Comparison of ENCODE assay signal across 8 cellular contexts in genomic region chr22:19122143-19122751, GRCh38. TPM values are rescaled to one million over a fixed set of nuclear protein-coding genes. Genes with fewer than 3 reads are reported as not detected.
DNase-seq lines count a peak whose midpoint lies in the region; ATAC-seq and TF ChIP-seq lines count a peak whose summit lies in the region.

DGCR2 (minus strand) TSS chr22:19122412; CDS start chr22:19122206, 206 bp downstream.

- POLR2A ChIA-PET in CD4-positive, alpha-beta memory T cell (lab: Charles Lee; ENCODE audit: partially characterized antibody): interaction anchor here (0.6 to 3.5 kb wide), 15 partner anchors 9 to 357 kb away, joined by 3 to 61 read pairs (median 4); partner anchors contain the start of genes CDC45, CLTCL1, DGCR6 and ESS2

- DNase-seq in CD4-positive, alpha-beta memory T cell: peak; percentile 93 to 95 (median 95)
- peak; percentile 74 for DNase-seq in HS-5 (ENCODE audit: low read depth)
- peak; percentile 59 for DNase-seq in NK-92 (lab: John Stamatoyannopoulos, UW; ENCODE audit: unreplicated experiment)
- DNase-seq in activated CD8-positive, alpha-beta memory T cell treated with anti-CD3 and anti-CD28 coated beads for 1 hour (ENCODE audit: extremely low read depth in 1 of 2, low read depth in 1 of 2): peak; percentile 88 to 97
- peak; percentile 98 for DNase-seq in lung (ENCODE audit: low spot score)
- DNase-seq in stimulated activated CD4-positive, alpha-beta T cell treated with anti-CD3 and anti-CD28 coated beads, TNF-alpha, amount 100 ng/mL, for 24 hours (ENCODE audit: low read depth in 3 of 3): peak; percentile 92 to 95 (median 93)

- peak within 1 kb of the TSS; percentile 86 to 96 (median 93) for H3K27ac Mint-ChIP-seq in CD4-positive, alpha-beta memory T cell

- intact Hi-C loops in CD4-positive, alpha-beta memory T cell (cut with micrococcal nuclease): loop anchor here (1.0 to 5.0 kb wide), 4 partner anchors 13 to 357 kb away; partner anchors contain the start of genes CDC45, CLTCL1, ESS2 and UFD1

- CTCF ChIA-PET in CD4-positive, alpha-beta memory T cell (lab: Charles Lee; ENCODE audit: partially characterized antibody): interaction anchor here (0.5 to 2.2 kb wide), 6 partner anchors 11 to 1986 kb away, joined by 3 to 13 read pairs (median 5); partner anchors contain the start of gene ESS2

- H3K4me1 Mint-ChIP-seq in CD4-positive, alpha-beta memory T cell: peaks cover 33 to 56% (median 43%) of the 10 kb centered on the region in 4 donors

- no peaks in the 10 kb centered on the region for H3K9me3 ChIP-seq in CD4-positive, alpha-beta memory T cell (ENCODE audit: control insufficient read depth in 1 of 2, low read length in 2 of 2)
- H3K9me3 ChIP-seq in ectodermal cell (ENCODE audit: control insufficient read depth, low read length) (no peaks in the 10 kb centered on the region), lung (ENCODE audit: control insufficient read depth in 2 of 2, insufficient read depth in 1 of 2, low read length in 1 of 2) (no peaks in the 10 kb centered on the region)

- H3K27ac ChIP-seq in CD4-positive, alpha-beta memory T cell (ENCODE audit: low read depth, low read length): peak within 1 kb of the TSS; percentile 69
- H3K27ac ChIP-seq in ectodermal cell (ENCODE audit: insufficient read depth, low read depth, low read length, poor library complexity, severe bottlenecking): peak within 1 kb of the TSS; percentile 67
- peak within 1 kb of the TSS; percentile 97 to 98 for H3K27ac ChIP-seq in lung (ENCODE audit: low read depth in 1 of 2, low read length in 1 of 2)

- TF ChIP-seq CTCF in lung (IDR thresholded peaks at IDR 0.05; ENCODE audit: control extremely low read depth, extremely low read depth): no peak

- H3K27me3 ChIP-seq in CD4-positive, alpha-beta memory T cell (ENCODE audit: insufficient read depth, low read length): no peaks in the 10 kb centered on the region
- H3K27me3 ChIP-seq in ectodermal cell (ENCODE audit: control insufficient read depth, insufficient read depth, low read length, poor library complexity, severe bottlenecking) (no peaks in the 10 kb centered on the region), lung (ENCODE audit: control insufficient read depth, insufficient read depth) (no peaks in the 10 kb centered on the region)

- H3K4me1 ChIP-seq in CD4-positive, alpha-beta memory T cell (ENCODE audit: insufficient read depth, low read length): peaks cover 49% of the 10 kb centered on the region
- H3K4me1 ChIP-seq in ectodermal cell (ENCODE audit: control insufficient read depth, insufficient read depth, low read length) (peaks cover 8% of the 10 kb centered on the region), lung (ENCODE audit: control insufficient read depth in 2 of 2, insufficient read depth in 2 of 2, low read length in 2 of 2) (peaks cover 7 to 23% of the 10 kb centered on the region in 2 donors)

- H3K27me3 Mint-ChIP-seq in CD4-positive, alpha-beta memory T cell: peaks cover 0 to 2% of the 10 kb centered on the region in 2 donors

- H3K4me3 ChIP-seq in CD4-positive, alpha-beta memory T cell (ENCODE audit: low read length in 2 of 2): peak within 1 kb of the TSS; percentile 52 to 85
- peak within 1 kb of the TSS; percentile 96 for H3K4me3 ChIP-seq in ectodermal cell (ENCODE audit: insufficient read depth, low read depth, low read length)
- H3K4me3 ChIP-seq in lung: peak within 1 kb of the TSS; percentile 92

- WGBS in ectodermal cell, 2 experiments: 0% methylated on average over 67 of the region's 67 CpGs
- WGBS in lung, 2 donors: 0 to 1% methylated on average over 67 of the region's 67 CpGs

- ATAC-seq in GM19467 (IDR thresholded peaks at IDR 0.05; ENCODE audit: unreplicated experiment) (peak; percentile 70), lung (ENCODE audit: insufficient read depth, low FRiP score) (peak; percentile 97)

- H3K36me3 ChIP-seq in CD4-positive, alpha-beta memory T cell (ENCODE audit: insufficient read depth, low read length): peaks cover 13% of the 10 kb centered on the region
- no peaks in the 10 kb centered on the region for H3K36me3 ChIP-seq in ectodermal cell (ENCODE audit: control insufficient read depth, insufficient read depth, low read length)
- H3K36me3 ChIP-seq in lung (ENCODE audit: control insufficient read depth in 2 of 2, insufficient read depth in 2 of 2, low read length in 2 of 2): no peaks in the 10 kb centered on the region

- peaks cover 0 to 12% of the 10 kb centered on the region in 2 donors for H3K36me3 Mint-ChIP-seq in CD4-positive, alpha-beta memory T cell

- peak within 1 kb of the TSS; percentile 87 to 96 (median 92) for H3K4me3 Mint-ChIP-seq in CD4-positive, alpha-beta memory T cell

- H3K9me3 Mint-ChIP-seq in CD4-positive, alpha-beta memory T cell: peaks cover 0 to 2% (median 0%) of the 10 kb centered on the region in 8 donors

RNA-seq across cellular contexts. Expression of gene DGCR2, which starts in this region (rescaled TPM):
- total RNA-seq in CD4-positive, alpha-beta memory T cell: 10 to 100 TPM; 61.3 to 66.7 TPM
- 10 to 100 TPM; 33.1 to 52.0 TPM for polyA plus RNA-seq in CD4-positive, alpha-beta memory T cell
- polyA plus RNA-seq in ectodermal cell (2013, experiment 1 of 4): 63.5 TPM
- 70.2 TPM for polyA plus RNA-seq in ectodermal cell (2013, experiment 2 of 4)
- polyA plus RNA-seq in ectodermal cell (2013, experiment 3 of 4): 42.2 TPM
- 48.3 TPM for polyA plus RNA-seq in ectodermal cell (2013, experiment 4 of 4)
- 10 to 100 TPM; 57.9 to 77.4 TPM for total RNA-seq in lung
- 10 to 100 TPM; 40.4 to 43.0 TPM for polyA plus RNA-seq in lung

Comparison
In these comparisons a context has a peak if more than half of its experiments do, and no peak if none do; other contexts are left out.
1. Peak in every context shown above with its lines: DNase-seq, ATAC-seq, H3K4me3 ChIP-seq and H3K27ac ChIP-seq.